17 cellular contexts compared by ENCODE assay signal in genomic region chr1:209241481-209241880, GRCh38.
"Had no signal": no experiment of that assay in that cellular context is flagged by ENCODE, and none has a peak within 500 bp of the region (broad histone marks: within the 10 kb centered on the region; RNA-seq: fewer than 3 reads in every experiment).

No MANE protein-coding gene starts in this region.

- FAIRE-seq: colon had no signal

- H3K9me3 ChIP-seq: suprapubic skin had no signal

- H3K4me1 Mint-ChIP-seq: activated CD4-positive, alpha-beta memory T cell treated with anti-CD3 and anti-CD28 coated beads, Interleukin-2, amount 10 ng/mL, durations not matched to agents 7 days and 5 days; activated CD4-positive, alpha-beta T cell treated with anti-CD3 and anti-CD28 coated beads for 36 hours; nephron had no signal

- H3K4me1 ChIP-seq: suprapubic skin had no signal

- H3K36me3 ChIP-seq: cardiac muscle cell, suprapubic skin, WERI-Rb-1 had no signal

- H3K27ac ChIP-seq: cardiac muscle cell, suprapubic skin, WERI-Rb-1 had no signal

- H3K4me3 Mint-ChIP-seq: activated CD4-positive, alpha-beta memory T cell treated with anti-CD3 and anti-CD28 coated beads, Interleukin-2, amount 10 ng/mL, durations not matched to agents 7 days and 5 days; activated CD4-positive, alpha-beta T cell treated with anti-CD3 and anti-CD28 coated beads for 36 hours; nephron; type B pancreatic cell had no signal

- H3K4me3 ChIP-seq: cardiac muscle cell, suprapubic skin had no signal

- ATAC-seq: activated CD4-positive, alpha-beta T cell treated with anti-CD3 and anti-CD28 coated beads for 36 hours; left colon; sciatic nerve; stimulated activated naive CD8-positive, alpha-beta T cell treated with anti-CD3 and anti-CD28 coated beads, Interleukin-15, Interleukin-2, amounts not matched to agents 100 U/mL and 50 U/mL, for 24 hours had no signal

- H3K36me3 Mint-ChIP-seq: type B pancreatic cell had no signal

- H3K27me3 ChIP-seq: cardiac muscle cell had no signal

- H3K27ac Mint-ChIP-seq: activated CD4-positive, alpha-beta memory T cell treated with anti-CD3 and anti-CD28 coated beads, Interleukin-2, amount 10 ng/mL, durations not matched to agents 7 days and 5 days; activated CD4-positive, alpha-beta T cell treated with anti-CD3 and anti-CD28 coated beads for 36 hours; nephron; progenitor cell of endocrine pancreas; type B pancreatic cell had no signal

- DNase-seq: activated CD4-positive, alpha-beta memory T cell treated with anti-CD3 and anti-CD28 coated beads, Interleukin-2, amount 10 ng/mL, durations not matched to agents 7 days and 5 days; activated CD4-positive, alpha-beta T cell treated with anti-CD3 and anti-CD28 coated beads for 36 hours; activated naive CD4-positive, alpha-beta T cell; glutamatergic neuron; left colon; occipital lobe; stimulated activated CD4-positive, alpha-beta T cell treated with anti-CD3 and anti-CD28 coated beads, Interleukin-2, amount 100 ng/mL, for 24 hours; stimulated activated naive CD8-positive, alpha-beta T cell treated with anti-CD3 and anti-CD28 coated beads, Interleukin-15, Interleukin-2, amounts not matched to agents 100 U/mL and 50 U/mL, for 24 hours; T-helper 1 cell; WERI-Rb-1 had no signal

- H3K9me3 Mint-ChIP-seq: activated CD4-positive, alpha-beta memory T cell treated with anti-CD3 and anti-CD28 coated beads, Interleukin-2, amount 10 ng/mL, durations not matched to agents 7 days and 5 days; nephron; type B pancreatic cell had no signal
